Comparison of ENCODE assay signal across 1 cellular context in the genomic region with DNA sequence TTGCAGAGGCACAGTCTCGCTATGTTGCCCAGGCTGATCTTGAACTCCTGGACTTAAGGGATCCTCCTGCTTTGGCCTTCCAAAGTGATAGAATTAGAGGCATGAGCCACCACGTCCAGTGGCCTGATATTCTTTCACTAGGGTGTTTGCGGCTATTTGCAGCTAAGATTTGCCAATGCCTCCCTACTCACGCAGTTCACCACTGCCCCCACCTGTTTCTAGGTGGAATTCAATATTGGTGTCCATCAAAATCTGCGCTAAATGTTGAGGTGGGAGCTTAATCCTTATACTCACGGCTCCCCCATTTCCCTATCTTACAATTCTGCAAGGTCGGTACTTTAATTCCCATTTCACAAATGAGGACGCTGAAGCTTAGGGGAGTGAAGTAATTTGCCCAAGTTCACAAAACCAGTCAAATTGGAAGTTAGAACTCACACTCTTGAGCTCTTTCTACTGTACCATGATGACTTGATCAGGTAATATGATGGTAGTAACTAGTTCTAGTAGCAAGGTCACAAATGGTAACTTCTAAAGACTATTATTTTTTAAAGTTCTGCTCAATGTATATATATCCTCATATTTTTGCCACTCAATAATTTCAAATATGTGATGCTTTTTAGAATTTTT.
TF ChIP-seq lines count a peak whose summit lies in the region.

No MANE protein-coding gene starts in this region.

TF ChIP-seq in endothelial cell of umbilical vein, 7 proteins besides CTCF, POLR2A, EP300 and RAD21:
- no peak for TF ChIP-seq POLR2AphosphoS5 (IDR thresholded peaks at IDR 0.05; ENCODE audit: insufficient read depth, low read depth, low read length)
- TF ChIP-seq EZH2 (IDR thresholded peaks at IDR 0.05; ENCODE audit: borderline replicate concordance, low read depth, low read length, severe bottlenecking): no peak
- TF ChIP-seq MYC (IDR thresholded peaks at IDR 0.05; ENCODE audit: low read depth, low read length): no peak
- TF ChIP-seq JUN (IDR thresholded peaks at IDR 0.05; ENCODE audit: borderline replicate concordance, insufficient read depth, insufficient read length, low read depth): no peak
- no peak for TF ChIP-seq GATA2 (IDR thresholded peaks at IDR 0.05; ENCODE audit: insufficient read depth, insufficient read length, low read depth, low read length)
- TF ChIP-seq, protein P1, sequence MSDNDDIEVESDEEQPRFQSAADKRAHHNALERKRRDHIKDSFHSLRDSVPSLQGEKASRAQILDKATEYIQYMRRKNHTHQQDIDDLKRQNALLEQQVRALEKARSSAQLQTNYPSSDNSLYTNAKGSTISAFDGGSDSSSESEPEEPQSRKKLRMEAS (IDR thresholded peaks at IDR 0.05; ENCODE audit: insufficient read depth, insufficient read length): no peak
- no peak for TF ChIP-seq FOS (IDR thresholded peaks at IDR 0.05; ENCODE audit: borderline replicate concordance, insufficient read depth, low read length)
TF ChIP-seq in endothelial cell of umbilical vein: peak in this region for 0.
